ENCODE assay signal across 16 cellular contexts in genomic region chr6:106963544-106963943, GRCh38. TPM values are rescaled to one million over a fixed set of nuclear protein-coding genes. Genes with fewer than 3 reads are reported as not detected.
DNase-seq lines count a peak whose midpoint lies in the region; ATAC-seq and TF ChIP-seq lines count a peak whose summit lies in the region.
"Had no signal": no experiment of that assay in that cellular context is flagged by ENCODE, and none has a peak within 500 bp of the region (broad histone marks: within the 10 kb centered on the region; RNA-seq: fewer than 3 reads in every experiment).

No MANE protein-coding gene starts in this region.

- no peaks in the 10 kb centered on the region for H3K27me3 ChIP-seq in body of pancreas

- no peaks in the 10 kb centered on the region for H3K36me3 ChIP-seq in body of pancreas (replicated peaks in 1 of 2; ENCODE audit: insufficient read depth in 1 of 2, low read depth in 2 of 2)

- H3K4me1 ChIP-seq in body of pancreas = peaks cover 12% of the 10 kb centered on the region

- H3K9me3 ChIP-seq in body of pancreas = no peaks in the 10 kb centered on the region

- H3K4me3 ChIP-seq in body of pancreas = no peak overlapping the region
- H3K4me3 ChIP-seq: PC-9 had no signal

- H3K27ac ChIP-seq in body of pancreas = no peak overlapping the region
- H3K27ac ChIP-seq: PC-9 had no signal

- TF ChIP-seq POLR2A in body of pancreas (IDR thresholded peaks at IDR 0.05) = no peak

- intact Hi-C loops in body of pancreas (cut with DNase I) = loop anchor here (10.0 kb wide), 1 partner anchor 159 kb away; no protein-coding TSS in a partner anchor

- TF ChIP-seq CTCF in body of pancreas (IDR thresholded peaks at IDR 0.05) = no peak

- ATAC-seq in body of pancreas (no peak), HG03045 (IDR thresholded peaks at IDR 0.05; ENCODE audit: unreplicated experiment) (no peak)
- ATAC-seq: Right ventricle myocardium inferior, SK-N-SH treated with all-trans-retinoic acid at 6 μM for 48 hours had no signal

- WGBS in body of pancreas, 2 donors = 86 to 91% methylated on average over 4 of the region's 4 CpGs

- peak; percentile 10 for DNase-seq in NCI-H2196 (lab: John Stamatoyannopoulos, UW; ENCODE audit: unreplicated experiment)
- no peak for DNase-seq in NCI-H2196 treated with DMSO at 0.1 percent for 48 hours (lab: John Stamatoyannopoulos, UW; ENCODE audit: unreplicated experiment)
- DNase-seq in NCI-H2029 (lab: John Stamatoyannopoulos, UW) = peak; percentile 95
- DNase-seq in body of pancreas = peak in 3 of 4 donors; percentile 25 to 30 (median 25)
- DNase-seq in GM03348 (ENCODE audit: low spot score) = no peak
- no peak for DNase-seq in globus pallidus (ENCODE audit: low spot score)
- DNase-seq in OCI-M1 (lab: John Stamatoyannopoulos, UW) = no peak
- DNase-seq: C1 segment of cervical spinal cord, COR-L47, HFFc6, NCI-H1417 treated with DMSO at 0.1 percent for 48 hours, NCI-H2081 had no signal

RNA-seq across cellular contexts. Expression of gene CD24, which starts 11.0 kb away (rescaled TPM):
- 100 to 1,000 TPM; 292 to 618 TPM for total RNA-seq in body of pancreas

Comparison
In these comparisons a context has a peak if more than half of its experiments do, and no peak if none do; other contexts are left out.
1. DNase-seq: peak in NCI-H2196 (single experiment), NCI-H2029 (single experiment) and body of pancreas (3 of 4); none in NCI-H2196 treated with DMSO at 0.1 percent for 48 hours (single experiment), GM03348 (single experiment), globus pallidus (single experiment) and OCI-M1 (single experiment).